In the genomic region with DNA sequence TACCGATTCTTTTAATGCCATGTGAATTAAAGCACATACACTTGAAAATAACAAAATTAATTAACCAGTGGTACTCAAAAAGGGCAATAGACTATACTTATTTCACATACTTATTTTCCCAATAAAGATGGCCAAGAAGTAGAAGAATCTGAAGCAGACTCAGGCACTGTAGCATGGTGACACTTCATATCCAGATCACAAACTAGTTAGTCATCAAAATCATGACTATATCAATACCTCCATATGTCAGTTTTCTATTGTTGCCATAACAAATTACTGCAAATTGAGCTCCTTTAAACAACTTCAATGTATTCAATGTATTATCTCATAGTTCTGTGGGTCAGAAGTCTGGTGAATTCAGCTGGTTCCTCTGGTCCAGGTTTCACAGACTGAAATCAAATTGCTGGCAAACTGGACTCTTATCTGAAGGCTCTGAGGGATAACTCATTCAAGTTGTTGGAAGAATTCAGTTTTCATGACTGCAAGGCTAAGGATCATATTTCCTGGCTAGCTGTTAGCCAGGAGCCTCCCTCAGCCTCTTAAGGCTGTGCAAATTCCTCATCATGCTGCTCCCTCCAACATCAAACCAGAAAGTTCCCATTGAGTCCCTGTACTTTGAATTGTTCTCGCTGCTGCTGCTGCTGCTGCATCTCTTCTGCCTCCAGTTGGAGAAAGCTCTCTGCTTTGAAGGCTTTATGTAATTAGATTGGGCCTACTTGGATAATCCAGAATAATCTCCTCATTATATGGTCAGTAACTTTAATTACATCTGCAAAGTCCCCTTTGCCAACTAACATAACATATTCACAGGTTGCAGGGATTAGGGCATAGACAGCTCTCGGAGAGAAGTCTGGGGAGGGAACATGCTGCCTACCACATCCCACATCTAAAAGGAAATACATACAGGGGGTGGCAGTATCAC, we compare ENCODE assay signal across 2 cellular contexts.
TF ChIP-seq lines count a peak whose summit lies in the region.

No MANE protein-coding gene starts in this region.

TF ChIP-seq in SK-N-SH treated with all-trans-retinoic acid at 6 μM for 48 hours, 23 proteins besides CTCF, POLR2A, EP300 and RAD21 (continued from another document):
- TF ChIP-seq TOX (CRISPR knock-in tag; IDR thresholded peaks at IDR 0.05; ENCODE audit: borderline replicate concordance) (no peak), ZC3H10 (CRISPR knock-in tag; IDR thresholded peaks at IDR 0.05) (no peak), ZNF8 (CRISPR knock-in tag; IDR thresholded peaks at IDR 0.05) (no peak)

TF ChIP-seq in SK-N-SH, 30 proteins besides CTCF, POLR2A, EP300 and RAD21 (continued from another document):
- TF ChIP-seq NRF1 (IDR thresholded peaks at IDR 0.05; ENCODE audit: low read depth, low read length), result no peak
- TF ChIP-seq NFIC (IDR thresholded peaks at IDR 0.05; ENCODE audit: borderline replicate concordance), result no peak
- TF ChIP-seq RXRA (IDR thresholded peaks at IDR 0.05; ENCODE audit: borderline replicate concordance, low read depth), result no peak
- TF ChIP-seq JUND (IDR thresholded peaks at IDR 0.05), result no peak
- TF ChIP-seq, protein P1, sequence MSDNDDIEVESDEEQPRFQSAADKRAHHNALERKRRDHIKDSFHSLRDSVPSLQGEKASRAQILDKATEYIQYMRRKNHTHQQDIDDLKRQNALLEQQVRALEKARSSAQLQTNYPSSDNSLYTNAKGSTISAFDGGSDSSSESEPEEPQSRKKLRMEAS (IDR thresholded peaks at IDR 0.05; ENCODE audit: low read depth), result no peak
- TF ChIP-seq MEF2A (IDR thresholded peaks at IDR 0.05; ENCODE audit: borderline replicate concordance, low read depth), result no peak
- TF ChIP-seq, protein P2, sequence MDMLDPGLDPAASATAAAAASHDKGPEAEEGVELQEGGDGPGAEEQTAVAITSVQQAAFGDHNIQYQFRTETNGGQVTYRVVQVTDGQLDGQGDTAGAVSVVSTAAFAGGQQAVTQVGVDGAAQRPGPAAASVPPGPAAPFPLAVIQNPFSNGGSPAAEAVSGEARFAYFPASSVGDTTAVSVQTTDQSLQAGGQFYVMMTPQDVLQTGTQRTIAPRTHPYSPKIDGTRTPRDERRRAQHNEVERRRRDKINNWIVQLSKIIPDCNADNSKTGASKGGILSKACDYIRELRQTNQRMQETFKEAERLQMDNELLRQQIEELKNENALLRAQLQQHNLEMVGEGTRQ (IDR thresholded peaks at IDR 0.05; ENCODE audit: borderline replicate concordance, low read depth, low read length), result no peak
- no peak for TF ChIP-seq EZH2phosphoT487 (IDR thresholded peaks at IDR 0.05; ENCODE audit: borderline replicate concordance, low read depth)
- no peak for TF ChIP-seq TAF1 (IDR thresholded peaks at IDR 0.05; ENCODE audit: borderline replicate concordance, low read depth, low read length)
- no peak for TF ChIP-seq GATA2 (CRISPR knock-in tag; IDR thresholded peaks at IDR 0.05)
- TF ChIP-seq, protein P3, sequence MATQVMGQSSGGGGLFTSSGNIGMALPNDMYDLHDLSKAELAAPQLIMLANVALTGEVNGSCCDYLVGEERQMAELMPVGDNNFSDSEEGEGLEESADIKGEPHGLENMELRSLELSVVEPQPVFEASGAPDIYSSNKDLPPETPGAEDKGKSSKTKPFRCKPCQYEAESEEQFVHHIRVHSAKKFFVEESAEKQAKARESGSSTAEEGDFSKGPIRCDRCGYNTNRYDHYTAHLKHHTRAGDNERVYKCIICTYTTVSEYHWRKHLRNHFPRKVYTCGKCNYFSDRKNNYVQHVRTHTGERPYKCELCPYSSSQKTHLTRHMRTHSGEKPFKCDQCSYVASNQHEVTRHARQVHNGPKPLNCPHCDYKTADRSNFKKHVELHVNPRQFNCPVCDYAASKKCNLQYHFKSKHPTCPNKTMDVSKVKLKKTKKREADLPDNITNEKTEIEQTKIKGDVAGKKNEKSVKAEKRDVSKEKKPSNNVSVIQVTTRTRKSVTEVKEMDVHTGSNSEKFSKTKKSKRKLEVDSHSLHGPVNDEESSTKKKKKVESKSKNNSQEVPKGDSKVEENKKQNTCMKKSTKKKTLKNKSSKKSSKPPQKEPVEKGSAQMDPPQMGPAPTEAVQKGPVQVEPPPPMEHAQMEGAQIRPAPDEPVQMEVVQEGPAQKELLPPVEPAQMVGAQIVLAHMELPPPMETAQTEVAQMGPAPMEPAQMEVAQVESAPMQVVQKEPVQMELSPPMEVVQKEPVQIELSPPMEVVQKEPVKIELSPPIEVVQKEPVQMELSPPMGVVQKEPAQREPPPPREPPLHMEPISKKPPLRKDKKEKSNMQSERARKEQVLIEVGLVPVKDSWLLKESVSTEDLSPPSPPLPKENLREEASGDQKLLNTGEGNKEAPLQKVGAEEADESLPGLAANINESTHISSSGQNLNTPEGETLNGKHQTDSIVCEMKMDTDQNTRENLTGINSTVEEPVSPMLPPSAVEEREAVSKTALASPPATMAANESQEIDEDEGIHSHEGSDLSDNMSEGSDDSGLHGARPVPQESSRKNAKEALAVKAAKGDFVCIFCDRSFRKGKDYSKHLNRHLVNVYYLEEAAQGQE (IDR thresholded peaks at IDR 0.05; ENCODE audit: low read depth, low read length), result no peak
- TF ChIP-seq ELF1 (IDR thresholded peaks at IDR 0.05), result no peak
- no peak for TF ChIP-seq FOXM1 (IDR thresholded peaks at IDR 0.05; ENCODE audit: low read depth)
- TF ChIP-seq YY1 (IDR thresholded peaks at IDR 0.05; ENCODE audit: low read depth), result no peak
- TF ChIP-seq, protein P4, sequence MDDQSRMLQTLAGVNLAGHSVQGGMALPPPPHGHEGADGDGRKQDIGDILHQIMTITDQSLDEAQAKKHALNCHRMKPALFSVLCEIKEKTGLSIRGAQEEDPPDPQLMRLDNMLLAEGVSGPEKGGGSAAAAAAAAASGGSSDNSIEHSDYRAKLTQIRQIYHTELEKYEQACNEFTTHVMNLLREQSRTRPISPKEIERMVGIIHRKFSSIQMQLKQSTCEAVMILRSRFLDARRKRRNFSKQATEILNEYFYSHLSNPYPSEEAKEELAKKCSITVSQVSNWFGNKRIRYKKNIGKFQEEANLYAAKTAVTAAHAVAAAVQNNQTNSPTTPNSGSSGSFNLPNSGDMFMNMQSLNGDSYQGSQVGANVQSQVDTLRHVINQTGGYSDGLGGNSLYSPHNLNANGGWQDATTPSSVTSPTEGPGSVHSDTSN (IDR thresholded peaks at IDR 0.05), result no peak
- TF ChIP-seq TEAD4 (IDR thresholded peaks at IDR 0.05; ENCODE audit: borderline replicate concordance, insufficient read depth), result no peak
